ENCODE assay signal across 23 cellular contexts in the genomic region with DNA sequence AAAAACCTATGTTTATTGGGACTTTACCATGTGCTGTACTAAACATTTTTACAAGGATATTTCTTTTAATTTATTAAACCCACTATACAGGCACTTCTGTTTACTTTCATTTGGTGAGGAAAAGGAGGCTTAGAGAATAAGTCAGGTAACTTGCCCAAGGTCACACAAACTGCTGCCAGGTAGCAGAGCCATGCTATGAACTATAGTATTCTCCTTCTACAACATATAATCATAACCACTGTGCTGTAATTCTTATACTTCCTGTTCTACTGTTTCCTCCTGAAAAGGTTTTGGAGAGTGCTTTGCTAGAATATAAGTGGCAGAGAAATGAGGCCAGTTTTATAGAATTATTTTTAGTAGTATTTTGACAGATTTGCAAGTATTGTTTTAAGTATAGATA. TPM values are rescaled to one million over a fixed set of nuclear protein-coding genes. Genes with fewer than 3 reads are reported as not detected.
A peak's percentile ranks its signal among the peaks of the same experiment; 100 is the strongest.
DNase-seq lines count a peak whose midpoint lies in the region; ATAC-seq and TF ChIP-seq lines count a peak whose summit lies in the region.
"Had no signal": no experiment of that assay in that cellular context is flagged by ENCODE, and none has a peak within 500 bp of the region (broad histone marks: within the 10 kb centered on the region; RNA-seq: fewer than 3 reads in every experiment).

No MANE protein-coding gene starts in this region.

- H3K27me3 ChIP-seq in thyroid gland, result no peaks in the 10 kb centered on the region
- H3K27me3 ChIP-seq: BLaER1 treated with 17β-estradiol and CSF1 and Interleukin-3, amounts not matched to agents 10 nM and 100 nM; body of pancreas; heart right ventricle had no signal

- H3K27ac ChIP-seq in thyroid gland (peak overlapping the region in 2 of 3 donors; percentile 15 to 22), OCI-LY7 (ENCODE audit: low read depth, low read length, poor library complexity, severe bottlenecking) (no peak overlapping the region)
- H3K27ac ChIP-seq: BLaER1 treated with 17β-estradiol and CSF1 and Interleukin-3, amounts not matched to agents 10 nM and 100 nM; body of pancreas; heart right ventricle; PC-9; thoracic aorta had no signal

- no peak overlapping the region for H3K4me3 Mint-ChIP-seq in activated naive CD8-positive, alpha-beta T cell
- no peak overlapping the region for H3K4me3 Mint-ChIP-seq in activated naive CD8-positive, alpha-beta T cell treated with anti-CD3 and anti-CD28 coated beads, Interleukin-2, amount 50 U/mL, for 24 hours
- H3K4me3 Mint-ChIP-seq in naive B cell, result peak overlapping the region in 2 of 8 donors; percentile 12 to 15
- H3K4me3 Mint-ChIP-seq: stimulated activated naive B cell treated with anti-CD40 and anti-IgM and Interleukin-4, amounts not matched to agents 10 μg/mL and 1 μg/mL and 100 μg/mL, for 72 hours had no signal

- H2AFZ ChIP-seq in OCI-LY7 (ENCODE audit: low read length), result no peak overlapping the region
- H2AFZ ChIP-seq: PC-9 had no signal

- POLR2A ChIA-PET in OCI-LY7 (lab: Charles Lee), result interaction anchor here (0.6 to 1.2 kb wide), 2 partner anchors 10 to 982 kb away, joined by 3 to 4 read pairs; no protein-coding TSS in a partner anchor

- TF ChIP-seq CTCF in thyroid gland (IDR thresholded peaks at IDR 0.05) (no peak), OCI-LY7 (conservative IDR thresholded peaks at IDR 0.05; ENCODE audit: low read length) (no peak)

- no peak overlapping the region for H3K4me2 ChIP-seq in OCI-LY7 (ENCODE audit: low read length)
- H3K4me2 ChIP-seq: BLaER1 treated with 17β-estradiol and CSF1 and Interleukin-3, amounts not matched to agents 10 nM and 100 nM; PC-9 had no signal

- CTCF ChIA-PET in OCI-LY7 (lab: Charles Lee; ENCODE audit: unreplicated experiment), result no interaction called here

- BruUV-seq in OCI-LY7 (replicated peaks; lab: Mats Ljungman, UMichigan), result no TSS peak

- H3K4me3 ChIP-seq in thyroid gland (replicated peaks in 1 of 3), result no peak overlapping the region
- no peak overlapping the region for H3K4me3 ChIP-seq in OCI-LY7 (ENCODE audit: low read depth, low read length, poor library complexity, severe bottlenecking)
- H3K4me3 ChIP-seq: BLaER1 treated with 17β-estradiol and CSF1 and Interleukin-3, amounts not matched to agents 10 nM and 100 nM; body of pancreas; heart right ventricle; PC-9; thoracic aorta had no signal

- H3K9me3 Mint-ChIP-seq in activated naive CD8-positive, alpha-beta T cell (ENCODE audit: low read depth), result peaks cover 12% of the 10 kb centered on the region
- peaks cover 17% of the 10 kb centered on the region for H3K9me3 Mint-ChIP-seq in activated naive CD8-positive, alpha-beta T cell treated with anti-CD3 and anti-CD28 coated beads, Interleukin-2, amount 50 U/mL, for 24 hours
- peaks cover 0 to 14% (median 8%) of the 10 kb centered on the region in 7 donors for H3K9me3 Mint-ChIP-seq in naive B cell

- H3K4me1 ChIP-seq in thyroid gland (peaks cover 11 to 12% of the 10 kb centered on the region in 2 donors), OCI-LY7 (ENCODE audit: insufficient read depth, low read length, poor library complexity, severe bottlenecking) (no peaks in the 10 kb centered on the region)
- H3K4me1 ChIP-seq: BLaER1 treated with 17β-estradiol and CSF1 and Interleukin-3, amounts not matched to agents 10 nM and 100 nM; heart right ventricle had no signal

- ATAC-seq in activated naive CD8-positive, alpha-beta T cell treated with anti-CD3 and anti-CD28 coated beads, Interleukin-2, amount 50 U/mL, for 24 hours, result no peak
- ATAC-seq in naive B cell (ENCODE audit: low read depth in 2 of 2) (no peak), HG03442 (IDR thresholded peaks at IDR 0.05; ENCODE audit: unreplicated experiment) (no peak)
- ATAC-seq: body of pancreas; heart right ventricle; stimulated activated naive B cell treated with anti-CD40 and anti-IgM and Interleukin-4, amounts not matched to agents 10 μg/mL and 1 μg/mL and 100 μg/mL, for 72 hours had no signal

- no peaks in the 10 kb centered on the region for H3K9me3 ChIP-seq in thyroid gland
- H3K9me3 ChIP-seq in OCI-LY7 (ENCODE audit: low read length), result no peaks in the 10 kb centered on the region
- H3K9me3 ChIP-seq: body of pancreas, thoracic aorta had no signal

- TF ChIP-seq POLR2A in thyroid gland (IDR thresholded peaks at IDR 0.05), result no peak

- DNase-seq in activated naive CD8-positive, alpha-beta T cell treated with anti-CD3 and anti-CD28 coated beads, Interleukin-2, amount 50 U/mL, for 24 hours, result no peak
- peak; percentile 9 for DNase-seq in NCI-H69 (lab: John Stamatoyannopoulos, UW)
- DNase-seq in naive B cell, result no peak
- no peak for DNase-seq in thyroid gland
- DNase-seq in OCI-LY7 (ENCODE audit: low spot score), result no peak
- DNase-seq: activated CD4-positive, CD25-positive, alpha-beta regulatory T cell treated with anti-CD3 and anti-CD28 coated beads, Interleukin-2, amount 50 U/mL, for 72 hours; effector CD4-positive, alpha-beta T cell; foreskin fibroblast; HCEC 1CT; heart right ventricle; IMR-90; NCI-H2081; NCI-H345; NCI-H82; PC-9; retina; SHP77; stimulated activated naive B cell treated with anti-CD40 and anti-IgM and Interleukin-4, amounts not matched to agents 10 μg/mL and 1 μg/mL and 100 μg/mL, for 72 hours had no signal

- H3K27ac Mint-ChIP-seq in activated naive CD8-positive, alpha-beta T cell, result peak overlapping the region; percentile 7
- no peak overlapping the region for H3K27ac Mint-ChIP-seq in activated naive CD8-positive, alpha-beta T cell treated with anti-CD3 and anti-CD28 coated beads, Interleukin-2, amount 50 U/mL, for 24 hours
- H3K27ac Mint-ChIP-seq in naive B cell, result peak overlapping the region in 5 of 6 donors; percentile 0 to 76 (median 17)
- H3K27ac Mint-ChIP-seq: stimulated activated naive B cell treated with anti-CD40 and anti-IgM and Interleukin-4, amounts not matched to agents 10 μg/mL and 1 μg/mL and 100 μg/mL, for 72 hours had no signal

- no peaks in the 10 kb centered on the region for H3K9me2 ChIP-seq in OCI-LY7 (ENCODE audit: insufficient read depth, low read length)

- H3K36me3 ChIP-seq in thyroid gland (peaks cover 0 to 3% of the 10 kb centered on the region in 2 donors), OCI-LY7 (ENCODE audit: insufficient read depth, low read length) (no peaks in the 10 kb centered on the region)
- H3K36me3 ChIP-seq: thoracic aorta had no signal

- H3K27me3 Mint-ChIP-seq in activated naive CD8-positive, alpha-beta T cell, result no peaks in the 10 kb centered on the region
- no peaks in the 10 kb centered on the region for H3K27me3 Mint-ChIP-seq in activated naive CD8-positive, alpha-beta T cell treated with anti-CD3 and anti-CD28 coated beads, Interleukin-2, amount 50 U/mL, for 24 hours
- no peaks in the 10 kb centered on the region for H3K27me3 Mint-ChIP-seq in naive B cell
- H3K27me3 Mint-ChIP-seq: stimulated activated naive B cell treated with anti-CD40 and anti-IgM and Interleukin-4, amounts not matched to agents 10 μg/mL and 1 μg/mL and 100 μg/mL, for 72 hours had no signal

- H3K79me2 ChIP-seq in OCI-LY7 (ENCODE audit: insufficient read depth, low read depth, low read length), result no peaks in the 10 kb centered on the region

- intact Hi-C loops in thyroid gland (cut with DNase I) (no loop called here), OCI-LY7 (cut with micrococcal nuclease; ENCODE audit: unreplicated experiment) (no loop called here)

- peaks cover 42% of the 10 kb centered on the region for H3K36me3 Mint-ChIP-seq in activated naive CD8-positive, alpha-beta T cell
- peaks cover 46% of the 10 kb centered on the region for H3K36me3 Mint-ChIP-seq in activated naive CD8-positive, alpha-beta T cell treated with anti-CD3 and anti-CD28 coated beads, Interleukin-2, amount 50 U/mL, for 24 hours (ENCODE audit: low read depth)
- H3K36me3 Mint-ChIP-seq in naive B cell, result peaks cover 28 to 37% of the 10 kb centered on the region in 2 donors

- peaks cover 44% of the 10 kb centered on the region for H3K4me1 Mint-ChIP-seq in activated naive CD8-positive, alpha-beta T cell (ENCODE audit: low read depth)
- H3K4me1 Mint-ChIP-seq in activated naive CD8-positive, alpha-beta T cell treated with anti-CD3 and anti-CD28 coated beads, Interleukin-2, amount 50 U/mL, for 24 hours, result peaks cover 29% of the 10 kb centered on the region
- H3K4me1 Mint-ChIP-seq in naive B cell, result peaks cover 15 to 33% (median 17%) of the 10 kb centered on the region in 3 donors

- H4K20me1 ChIP-seq in OCI-LY7 (ENCODE audit: insufficient read depth, low read length), result no peaks in the 10 kb centered on the region

RNA-seq across cellular contexts. Expression of a gene that starts 29.5 kb away (rescaled TPM):
- 10 to 100 TPM; 14.8 to 24.4 (median 20.7) TPM for polyA plus RNA-seq in naive B cell (ENCODE audit: low read depth in 6 of 6)
- total RNA-seq in thyroid gland (100 to 1,000 TPM in 2 of 4 donors, 10 to 100 TPM in 2; 74.4 to 119 (median 93.5) TPM), OCI-LY7 (2022) (31.9 and 34.1 TPM in 2 replicates)
- 14.7 and 19.6 TPM in 2 replicates for total RNA-seq in OCI-LY7 (2014; rRNA removed; shearing (Covaris generic))
